ENCODE assay signal across 9 cellular contexts in genomic region chr6:2310042-2310441, GRCh38.
"Had no signal": no experiment of that assay in that cellular context is flagged by ENCODE, and none has a peak within 500 bp of the region (broad histone marks: within the 10 kb centered on the region; RNA-seq: fewer than 3 reads in every experiment).

No MANE protein-coding gene starts in this region.

- DNase-seq: IMR-90, KBM-7, KG1 had no signal

- H3K4me3 Mint-ChIP-seq: IgD-negative memory B cell had no signal

- H3K27ac ChIP-seq: HL-60, KMS-11 had no signal

- H3K27ac Mint-ChIP-seq: IgD-negative memory B cell had no signal

- FAIRE-seq: HepG2, HTR-8/SVneo, K562 had no signal

- ATAC-seq: HepG2, K562 had no signal

- H3K9ac ChIP-seq: KMS-11 had no signal

- H3K4me2 ChIP-seq: KMS-11 had no signal

- H3K4me3 ChIP-seq: K562 had no signal

- H3K27me3 Mint-ChIP-seq: IgD-negative memory B cell had no signal

- H3K4me1 Mint-ChIP-seq: IgD-negative memory B cell had no signal
